ENCODE assay signal across 28 cellular contexts in the genomic region with DNA sequence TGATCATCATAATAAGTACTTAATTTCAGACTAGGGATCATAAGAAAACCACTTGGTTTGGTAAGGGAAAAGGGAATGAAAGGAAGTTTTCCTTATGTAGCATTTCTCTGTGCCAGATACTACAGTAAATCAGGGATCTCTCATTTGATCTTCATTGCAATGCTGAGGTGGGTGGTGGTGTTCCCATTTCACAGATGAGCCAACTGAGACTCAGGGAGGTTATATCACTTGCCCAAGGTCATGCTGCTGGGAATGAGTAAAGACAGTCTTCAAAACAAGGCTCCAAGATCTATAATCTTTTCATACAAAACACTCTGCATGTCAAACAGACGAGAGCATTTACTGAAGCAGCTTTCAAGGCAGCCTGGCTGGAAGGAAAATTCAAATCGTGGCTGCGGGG.
"Had no signal": no experiment of that assay in that cellular context is flagged by ENCODE, and none has a peak within 500 bp of the region (broad histone marks: within the 10 kb centered on the region; RNA-seq: fewer than 3 reads in every experiment).

No MANE protein-coding gene starts in this region.

- H3K9me3 ChIP-seq: colonic mucosa, esophagus muscularis mucosa, esophagus squamous epithelium, gastrocnemius medialis, gastroesophageal sphincter, heart left ventricle had no signal

- H3K4me1 ChIP-seq: colonic mucosa, esophagus muscularis mucosa, esophagus squamous epithelium, foreskin keratinocyte, gastrocnemius medialis, gastroesophageal sphincter, heart left ventricle, heart right ventricle had no signal

- H3K4me1 Mint-ChIP-seq: endodermal cell had no signal

- FAIRE-seq: colon, endometrium, endothelial cell of umbilical vein, frontal cortex had no signal

- DNase-seq: colonic mucosa; cortex of kidney; dermis blood vessel endothelial cell; dorsolateral prefrontal cortex; effector CD4-positive, alpha-beta T cell; effector CD8-positive, alpha-beta T cell; effector memory CD4-positive, alpha-beta T cell; effector memory CD8-positive, alpha-beta T cell; endodermal cell; erythroblast; esophagus squamous epithelium; foreskin fibroblast; foreskin keratinocyte; gastrocnemius medialis; glutamatergic neuron; head of caudate nucleus; heart left ventricle; heart right ventricle had no signal

- H3K9me3 Mint-ChIP-seq: dendritic cell treated with granulocyte-macrophage colony-stimulating factor and Interleukin-4, amounts not matched to agents 40 ng/mL and 50 ng/mL, for 4 days; endodermal cell had no signal

- H3K27ac Mint-ChIP-seq: dendritic cell treated with granulocyte-macrophage colony-stimulating factor and Interleukin-4, amounts not matched to agents 40 ng/mL and 50 ng/mL, for 4 days; effector memory CD8-positive, alpha-beta T cell; endodermal cell had no signal

- H3K27me3 Mint-ChIP-seq: dendritic cell treated with granulocyte-macrophage colony-stimulating factor and Interleukin-4, amounts not matched to agents 40 ng/mL and 50 ng/mL, for 4 days had no signal

- H3K4me3 ChIP-seq: colonic mucosa, coronary artery, dorsolateral prefrontal cortex, esophagus muscularis mucosa, esophagus squamous epithelium, gastrocnemius medialis, gastroesophageal sphincter, heart left ventricle, heart right ventricle had no signal

- H3K36me3 ChIP-seq: colonic mucosa, esophagus muscularis mucosa, esophagus squamous epithelium, gastrocnemius medialis, gastroesophageal sphincter, heart left ventricle, heart right ventricle had no signal

- H3K4me3 Mint-ChIP-seq: dendritic cell treated with granulocyte-macrophage colony-stimulating factor and Interleukin-4, amounts not matched to agents 40 ng/mL and 50 ng/mL, for 4 days; effector memory CD8-positive, alpha-beta T cell; endodermal cell had no signal

- ATAC-seq: effector memory CD8-positive, alpha-beta T cell; esophagus mucosa; foreskin keratinocyte; gastrocnemius medialis; gastroesophageal sphincter; heart left ventricle; heart right ventricle had no signal

- H3K27ac ChIP-seq: colonic mucosa, coronary artery, dorsolateral prefrontal cortex, epithelial cell of prostate, esophagus muscularis mucosa, esophagus squamous epithelium, foreskin keratinocyte, gastrocnemius medialis, gastroesophageal sphincter, heart left ventricle, heart right ventricle had no signal

- H3K27me3 ChIP-seq: colonic mucosa, esophagus squamous epithelium, foreskin keratinocyte, gastrocnemius medialis had no signal
